Comparison of ENCODE assay signal across 20 cellular contexts in the genomic region with DNA sequence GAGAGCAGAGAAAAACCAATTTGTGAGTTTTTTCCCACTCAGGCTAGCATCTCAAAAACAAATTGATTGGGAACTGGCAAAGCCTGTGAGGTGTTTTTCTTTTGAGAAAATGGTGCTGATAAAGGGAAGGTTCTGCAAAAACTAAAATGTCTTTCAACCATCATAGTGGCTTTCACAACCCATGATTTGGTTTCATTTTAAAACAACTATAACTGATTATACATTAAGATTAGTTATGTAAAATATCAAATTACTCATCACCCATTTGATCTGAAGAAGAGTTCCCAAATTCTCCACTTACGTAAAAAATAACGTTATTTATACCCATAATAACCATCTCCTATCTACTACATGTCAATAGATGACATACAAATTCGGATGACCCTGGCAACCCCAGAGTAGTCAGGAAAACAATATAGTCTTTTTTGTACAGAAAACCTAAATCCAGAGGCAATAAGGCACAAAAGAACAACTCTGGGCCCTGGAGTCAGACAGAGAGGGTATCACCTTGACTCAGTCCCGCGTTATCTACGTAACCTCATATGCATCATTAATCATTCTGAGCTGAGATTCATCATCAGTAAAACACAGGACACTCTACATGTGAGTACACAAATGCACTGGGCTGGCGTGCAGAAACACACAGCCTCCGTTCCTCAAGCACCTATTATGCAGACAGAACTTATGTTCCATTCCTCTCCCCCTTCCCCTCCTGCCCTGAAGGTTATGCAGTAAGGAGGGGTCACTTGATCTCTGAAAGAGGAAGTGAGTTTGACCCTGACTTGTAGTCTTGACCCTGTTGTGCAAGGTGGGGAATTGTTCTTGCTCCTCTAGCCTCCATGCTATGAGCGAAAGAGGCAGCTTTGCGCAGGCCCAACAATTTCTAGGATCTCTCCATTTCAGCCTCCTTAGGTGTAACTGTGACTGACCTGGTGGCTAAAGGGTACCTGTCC.
DNase-seq lines count a peak whose midpoint lies in the region; ATAC-seq, FAIRE-seq and TF ChIP-seq lines count a peak whose summit lies in the region.
"Had no signal": no experiment of that assay in that cellular context is flagged by ENCODE, and none has a peak within 500 bp of the region (broad histone marks: within the 10 kb centered on the region; RNA-seq: fewer than 3 reads in every experiment).

No MANE protein-coding gene starts in this region.

- no peak for TF ChIP-seq CTCF in VCaP (conservative IDR thresholded peaks at IDR 0.05)

- FAIRE-seq in GM18507 (lab: Jason Lieb, UNC): peak; percentile 66
- FAIRE-seq: H1, HTR-8/SVneo had no signal

- peaks cover 47% of the 10 kb centered on the region for H3K27me3 Mint-ChIP-seq in activated T-cell treated with anti-CD3 and anti-CD28 coated beads, Interleukin-2, amount 50 U/mL, for 24 hours
- H3K27me3 Mint-ChIP-seq: B cell had no signal

- H3K4me3 Mint-ChIP-seq in activated T-cell treated with anti-CD3 and anti-CD28 coated beads, Interleukin-2, amount 50 U/mL, for 24 hours: no peak overlapping the region
- no peak overlapping the region for H3K4me3 Mint-ChIP-seq in stimulated activated effector memory CD8-positive, alpha-beta T cell treated with anti-CD3 and anti-CD28 coated beads, Interleukin-12 subunit alpha, Interleukin-12 subunit beta, amount 100 ng/mL, for 72 hours
- H3K4me3 Mint-ChIP-seq: B cell; CD8-positive, alpha-beta memory T cell; HFFc6 had no signal

- no peak for DNase-seq in activated T-cell treated with anti-CD3 and anti-CD28 coated beads, Interleukin-2, amount 50 U/mL, for 24 hours
- DNase-seq in activated T-cell treated with anti-CD3 and anti-CD28 coated beads, Interleukin-2, amount 50 U/mL, for 1 hour: no peak
- DNase-seq in GM18507 (ENCODE audit: extremely low spot score, insufficient read length, low read depth) (no peak), left ventricle myocardium superior (no peak), NCI-H226 (no peak)
- DNase-seq in stimulated activated effector memory CD8-positive, alpha-beta T cell treated with anti-CD3 and anti-CD28 coated beads, Interleukin-12 subunit alpha, Interleukin-12 subunit beta, amount 100 ng/mL, for 72 hours (ENCODE audit: low spot score in 2 of 2): no peak
- DNase-seq: ACHN; CD8-positive, alpha-beta memory T cell; GF-D8; HFFc6; NCI-H1105 treated with DMSO at 0.1 percent for 48 hours; NCI-H187; NCI-H446 treated with DMSO at 0.1 percent for 48 hours; NCI-H748 treated with DMSO at 0.1 percent for 48 hours; Peyer's patch; Right ventricle myocardium superior had no signal

- peaks cover 14% of the 10 kb centered on the region for H3K36me3 Mint-ChIP-seq in activated T-cell treated with anti-CD3 and anti-CD28 coated beads, Interleukin-2, amount 50 U/mL, for 24 hours (ENCODE audit: low read depth)
- no peaks in the 10 kb centered on the region for H3K36me3 Mint-ChIP-seq in stimulated activated effector memory CD8-positive, alpha-beta T cell treated with anti-CD3 and anti-CD28 coated beads, Interleukin-12 subunit alpha, Interleukin-12 subunit beta, amount 100 ng/mL, for 72 hours
- H3K36me3 Mint-ChIP-seq: CD8-positive, alpha-beta memory T cell had no signal

- peak overlapping the region; percentile 14 for H3K27ac Mint-ChIP-seq in activated T-cell treated with anti-CD3 and anti-CD28 coated beads, Interleukin-2, amount 50 U/mL, for 24 hours
- H3K27ac Mint-ChIP-seq in stimulated activated effector memory CD8-positive, alpha-beta T cell treated with anti-CD3 and anti-CD28 coated beads, Interleukin-12 subunit alpha, Interleukin-12 subunit beta, amount 100 ng/mL, for 72 hours: no peak overlapping the region
- H3K27ac Mint-ChIP-seq: B cell; CD8-positive, alpha-beta memory T cell; HFFc6 had no signal

- H3K4me1 Mint-ChIP-seq in activated T-cell treated with anti-CD3 and anti-CD28 coated beads, Interleukin-2, amount 50 U/mL, for 24 hours (ENCODE audit: low read depth): peaks cover 9% of the 10 kb centered on the region
- H3K4me1 Mint-ChIP-seq in stimulated activated effector memory CD8-positive, alpha-beta T cell treated with anti-CD3 and anti-CD28 coated beads, Interleukin-12 subunit alpha, Interleukin-12 subunit beta, amount 100 ng/mL, for 72 hours: no peaks in the 10 kb centered on the region
- H3K4me1 Mint-ChIP-seq: CD8-positive, alpha-beta memory T cell had no signal

- no peaks in the 10 kb centered on the region for H3K9me3 Mint-ChIP-seq in activated T-cell treated with anti-CD3 and anti-CD28 coated beads, Interleukin-2, amount 50 U/mL, for 24 hours
- no peaks in the 10 kb centered on the region for H3K9me3 Mint-ChIP-seq in stimulated activated effector memory CD8-positive, alpha-beta T cell treated with anti-CD3 and anti-CD28 coated beads, Interleukin-12 subunit alpha, Interleukin-12 subunit beta, amount 100 ng/mL, for 72 hours
- H3K9me3 Mint-ChIP-seq: CD8-positive, alpha-beta memory T cell; HFFc6 had no signal

- peak overlapping the region; percentile 73 for H3K27ac ChIP-seq in VCaP
- H3K27ac ChIP-seq: Peyer's patch had no signal

- intact Hi-C loops in left ventricle myocardium superior (cut with micrococcal nuclease): no loop called here

- peak; percentile 82 for ATAC-seq in stimulated activated effector memory CD8-positive, alpha-beta T cell treated with anti-CD3 and anti-CD28 coated beads, Interleukin-12 subunit alpha, Interleukin-12 subunit beta, amount 100 ng/mL, for 72 hours
- ATAC-seq in left ventricle myocardium superior: no peak
